In the genomic region with DNA sequence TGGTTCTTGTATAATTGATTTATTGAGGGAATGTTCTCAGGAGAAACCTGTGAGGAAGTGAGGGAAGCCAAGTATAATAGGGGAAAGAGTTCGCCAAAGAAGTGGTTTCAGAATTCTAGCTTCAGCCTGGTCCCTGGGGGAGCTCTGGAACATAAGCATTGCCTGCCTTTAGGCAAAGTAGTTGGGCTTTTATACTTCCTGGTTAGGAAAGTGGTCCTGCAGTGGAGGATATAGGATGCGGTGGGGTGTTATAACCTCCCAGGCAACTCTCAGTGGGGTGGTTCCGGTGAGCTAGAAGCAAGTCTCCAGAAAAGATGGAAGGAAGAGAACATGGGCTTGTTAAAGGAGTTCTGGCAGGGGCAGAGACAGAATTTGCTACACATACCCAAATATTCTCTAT, we compare ENCODE assay signal across 2 cellular contexts.
TF ChIP-seq lines count a peak whose summit lies in the region.

No MANE protein-coding gene starts in this region.

TF ChIP-seq in GM23338, 12 proteins besides CTCF, POLR2A, EP300 and RAD21 (continued from another document):
- TF ChIP-seq ZNF462 (CRISPR knock-in tag; IDR thresholded peaks at IDR 0.05), result no peak
- TF ChIP-seq, protein P1, sequence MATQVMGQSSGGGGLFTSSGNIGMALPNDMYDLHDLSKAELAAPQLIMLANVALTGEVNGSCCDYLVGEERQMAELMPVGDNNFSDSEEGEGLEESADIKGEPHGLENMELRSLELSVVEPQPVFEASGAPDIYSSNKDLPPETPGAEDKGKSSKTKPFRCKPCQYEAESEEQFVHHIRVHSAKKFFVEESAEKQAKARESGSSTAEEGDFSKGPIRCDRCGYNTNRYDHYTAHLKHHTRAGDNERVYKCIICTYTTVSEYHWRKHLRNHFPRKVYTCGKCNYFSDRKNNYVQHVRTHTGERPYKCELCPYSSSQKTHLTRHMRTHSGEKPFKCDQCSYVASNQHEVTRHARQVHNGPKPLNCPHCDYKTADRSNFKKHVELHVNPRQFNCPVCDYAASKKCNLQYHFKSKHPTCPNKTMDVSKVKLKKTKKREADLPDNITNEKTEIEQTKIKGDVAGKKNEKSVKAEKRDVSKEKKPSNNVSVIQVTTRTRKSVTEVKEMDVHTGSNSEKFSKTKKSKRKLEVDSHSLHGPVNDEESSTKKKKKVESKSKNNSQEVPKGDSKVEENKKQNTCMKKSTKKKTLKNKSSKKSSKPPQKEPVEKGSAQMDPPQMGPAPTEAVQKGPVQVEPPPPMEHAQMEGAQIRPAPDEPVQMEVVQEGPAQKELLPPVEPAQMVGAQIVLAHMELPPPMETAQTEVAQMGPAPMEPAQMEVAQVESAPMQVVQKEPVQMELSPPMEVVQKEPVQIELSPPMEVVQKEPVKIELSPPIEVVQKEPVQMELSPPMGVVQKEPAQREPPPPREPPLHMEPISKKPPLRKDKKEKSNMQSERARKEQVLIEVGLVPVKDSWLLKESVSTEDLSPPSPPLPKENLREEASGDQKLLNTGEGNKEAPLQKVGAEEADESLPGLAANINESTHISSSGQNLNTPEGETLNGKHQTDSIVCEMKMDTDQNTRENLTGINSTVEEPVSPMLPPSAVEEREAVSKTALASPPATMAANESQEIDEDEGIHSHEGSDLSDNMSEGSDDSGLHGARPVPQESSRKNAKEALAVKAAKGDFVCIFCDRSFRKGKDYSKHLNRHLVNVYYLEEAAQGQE (IDR thresholded peaks at IDR 0.05; ENCODE audit: unreplicated experiment), result no peak
- TF ChIP-seq EZH2phosphoT487 (IDR thresholded peaks at IDR 0.05; ENCODE audit: unreplicated experiment), result no peak
- TF ChIP-seq ZNF331 (CRISPR knock-in tag; IDR thresholded peaks at IDR 0.05; ENCODE audit: low read depth), result no peak
- no peak for TF ChIP-seq JUNB (IDR thresholded peaks at IDR 0.05; ENCODE audit: unreplicated experiment)

TF ChIP-seq in WTC11, 78 proteins besides CTCF, POLR2A, EP300 and RAD21 (continued from another document):
- TF ChIP-seq AFF4 (CRISPR knock-in tag; IDR thresholded peaks at IDR 0.05; ENCODE audit: borderline replicate concordance) (no peak), ZBTB21 (CRISPR knock-in tag; IDR thresholded peaks at IDR 0.05; ENCODE audit: borderline replicate concordance) (no peak), KAT7 (CRISPR knock-in tag; IDR thresholded peaks at IDR 0.05; ENCODE audit: borderline replicate concordance) (no peak), TEAD4 (CRISPR knock-in tag; IDR thresholded peaks at IDR 0.05) (no peak), ATF3 (CRISPR knock-in tag; conservative IDR thresholded peaks at IDR 0.05) (no peak), CREB1 (CRISPR knock-in tag; IDR thresholded peaks at IDR 0.05) (no peak)
- TF ChIP-seq, protein P2, sequence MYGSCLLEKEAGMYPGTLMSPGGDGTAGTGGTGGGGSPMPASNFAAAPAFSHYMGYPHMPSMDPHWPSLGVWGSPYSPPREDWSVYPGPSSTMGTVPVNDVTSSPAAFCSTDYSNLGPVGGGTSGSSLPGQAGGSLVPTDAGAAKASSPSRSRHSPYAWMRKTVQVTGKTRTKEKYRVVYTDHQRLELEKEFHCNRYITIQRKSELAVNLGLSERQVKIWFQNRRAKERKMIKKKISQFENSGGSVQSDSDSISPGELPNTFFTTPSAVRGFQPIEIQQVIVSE (CRISPR knock-in tag; IDR thresholded peaks at IDR 0.05; ENCODE audit: borderline replicate concordance), result no peak
